Comparison of ENCODE assay signal across 8 cellular contexts in the genomic region with DNA sequence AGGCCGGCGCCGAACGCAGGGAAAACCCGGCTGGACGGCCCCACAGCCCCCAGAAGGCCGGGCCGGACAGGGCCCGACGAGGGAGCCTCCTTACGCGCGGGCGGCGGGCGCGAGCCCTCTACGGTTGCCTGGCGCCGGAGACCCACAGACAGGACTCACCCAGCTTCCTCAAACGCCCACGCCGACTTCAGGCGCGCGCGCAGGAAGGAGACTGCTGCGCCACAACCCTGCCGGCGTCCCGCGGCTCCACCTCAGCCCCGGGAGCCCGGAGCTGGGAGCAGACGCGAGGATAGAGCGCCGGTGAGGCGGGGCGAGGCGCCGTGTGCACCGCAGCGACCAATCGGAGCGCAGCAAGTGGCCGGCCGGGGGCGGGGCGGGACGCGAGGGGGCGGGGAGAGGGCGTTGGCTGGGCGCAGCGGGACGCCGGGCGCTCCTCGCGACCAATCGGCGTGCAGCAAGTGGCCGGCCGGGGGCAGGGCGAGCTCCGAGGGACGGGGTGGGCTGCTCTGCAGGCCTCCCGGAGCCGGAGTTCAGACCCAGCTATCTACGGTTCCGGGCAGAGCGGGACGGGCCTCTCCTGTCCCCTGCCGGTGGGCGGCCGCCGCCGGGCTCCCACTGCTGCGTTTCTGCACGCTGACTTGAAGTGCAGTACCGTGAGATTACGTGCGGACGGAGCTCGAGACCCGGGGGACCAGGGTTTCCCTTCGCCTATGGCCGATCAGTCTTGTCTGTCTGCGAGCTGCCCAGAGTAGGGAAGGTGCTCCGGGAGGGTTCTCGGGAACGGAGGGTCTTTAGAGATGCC.
A peak's percentile ranks its signal among the peaks of the same experiment; 100 is the strongest.
DNase-seq lines count a peak whose midpoint lies in the region; TF ChIP-seq lines count a peak whose summit lies in the region.

Gene TMEM50B, minus strand, starts transcription at position 296 of the 802 bp plus-strand sequence. CDS start 11,089 bp downstream, outside the sequence.

- H3K9me3 ChIP-seq in MM.1S (replicated peaks; ENCODE audit: insufficient read depth, low read length) (no peaks in the 10 kb centered on the region), neuron (ENCODE audit: low read length) (no peaks in the 10 kb centered on the region), subcutaneous abdominal adipose tissue (ENCODE audit: control insufficient read depth in 5 of 5, low read length in 5 of 5) (no peaks in the 10 kb centered on the region)

- peaks cover 5% of the 10 kb centered on the region; the same call in 1 of the 2 replicates for H3K4me1 ChIP-seq in MM.1S (ENCODE audit: low read length)
- H3K4me1 ChIP-seq in neuron (ENCODE audit: insufficient read depth, low read length) = peaks cover 8% of the 10 kb centered on the region
- peaks cover 0 to 19% (median 17%) of the 10 kb centered on the region in 5 donors for H3K4me1 ChIP-seq in subcutaneous abdominal adipose tissue (ENCODE audit: control insufficient read depth in 5 of 5, insufficient read depth in 5 of 5, low read length in 5 of 5)

- H3K9me2 ChIP-seq in MM.1S (replicated peaks; ENCODE audit: insufficient read depth, low read length) = no peaks in the 10 kb centered on the region

- no peaks in the 10 kb centered on the region for H4K20me1 ChIP-seq in MM.1S (ENCODE audit: insufficient read depth, low read length)

- H2AFZ ChIP-seq in MM.1S (ENCODE audit: low read length) (peak within 1 kb of the TSS; percentile 95), neuron (ENCODE audit: low read depth, low read length) (peak within 1 kb of the TSS; percentile 99)

- H3K36me3 ChIP-seq in MM.1S (replicated peaks; ENCODE audit: insufficient read depth, low read length) (no peaks in the 10 kb centered on the region), neuron (ENCODE audit: insufficient read depth, low read length) (no peaks in the 10 kb centered on the region), subcutaneous abdominal adipose tissue (ENCODE audit: control insufficient read depth in 5 of 5, insufficient read depth in 5 of 5, low read length in 5 of 5) (no peaks in the 10 kb centered on the region)

- peaks cover 28% of the 10 kb centered on the region for H3K79me2 ChIP-seq in MM.1S (ENCODE audit: low read length)

- TF ChIP-seq CTCF in MM.1S (IDR thresholded peaks at IDR 0.05; ENCODE audit: low read length) (peak; percentile 40), foreskin fibroblast (IDR thresholded peaks at IDR 0.05; ENCODE audit: low read depth, low read length) (peak; percentile 26)

- peak within 1 kb of the TSS; percentile 80 for H3K4me3 ChIP-seq in MM.1S (ENCODE audit: low read length)
- peak within 1 kb of the TSS; percentile 85 to 97 for H3K4me3 ChIP-seq in foreskin fibroblast (ENCODE audit: low read depth in 1 of 2, low read length in 2 of 2)
- H3K4me3 ChIP-seq in neuron (ENCODE audit: low read length) = peak within 1 kb of the TSS; percentile 95
- H3K4me3 ChIP-seq in subcutaneous abdominal adipose tissue (ENCODE audit: low read depth in 1 of 5, low read length in 5 of 5) = peak within 1 kb of the TSS; percentile 89 to 95 (median 90)

- no peaks in the 10 kb centered on the region for H3K27me3 ChIP-seq in MM.1S (replicated peaks; ENCODE audit: insufficient read depth, low read length)
- H3K27me3 ChIP-seq in neuron (ENCODE audit: insufficient read depth, low read length) = no peaks in the 10 kb centered on the region
- H3K27me3 ChIP-seq in subcutaneous abdominal adipose tissue (ENCODE audit: control insufficient read depth in 5 of 5, insufficient read depth in 4 of 5, low read length in 5 of 5) = no peaks in the 10 kb centered on the region

- peak within 1 kb of the TSS; percentile 94 for H3K4me2 ChIP-seq in MM.1S (ENCODE audit: low read depth, low read length)

- H3K27ac ChIP-seq in MM.1S (ENCODE audit: low read length) (peak within 1 kb of the TSS; percentile 71; the same call in 1 of the 2 replicates), subcutaneous abdominal adipose tissue (ENCODE audit: low read depth, low read length) (peak within 1 kb of the TSS; percentile 94)

- peaks cover 22% of the 10 kb centered on the region for H3F3A ChIP-seq in MM.1S (ENCODE audit: insufficient read depth, low read length)

- H3K9ac ChIP-seq in MM.1S (ENCODE audit: low read length) = peak within 1 kb of the TSS; percentile 63
- peak within 1 kb of the TSS; percentile 87 to 96 (median 89) for H3K9ac ChIP-seq in subcutaneous abdominal adipose tissue (ENCODE audit: low read length in 5 of 5)

- peak; percentile 96 for DNase-seq in GF-D8 (lab: John Stamatoyannopoulos, UW)
- peak; percentile 94 for DNase-seq in HCEC 1CT
- peak; percentile 99 for DNase-seq in MM.1S
- peak; percentile 89 for DNase-seq in SIG-M5 (lab: John Stamatoyannopoulos, UW)
- DNase-seq in activated gamma-delta T cell treated with Interleukin-2 at 50 U/mL for 16 hours = peak; percentile 95
- DNase-seq in foreskin fibroblast = peak; percentile 97 to 99

Comparison
In these comparisons a context has a peak if more than half of its experiments do, and no peak if none do; other contexts are left out.
1. Peak in every context shown above with its lines: DNase-seq, H3K4me3 ChIP-seq and H3K27ac ChIP-seq.